ENCODE assay signal across 11 cellular contexts in genomic region chr1:14263207-14263606, GRCh38.
"Had no signal": no experiment of that assay in that cellular context is flagged by ENCODE, and none has a peak within 500 bp of the region (broad histone marks: within the 10 kb centered on the region; RNA-seq: fewer than 3 reads in every experiment).

No MANE protein-coding gene starts in this region.

- H3K4me3 ChIP-seq: colonic mucosa, heart left ventricle, left ventricle myocardium inferior, testis had no signal

- H3K4me1 ChIP-seq: colonic mucosa, left ventricle myocardium inferior had no signal

- DNase-seq: activated CD4-positive, alpha-beta T cell treated with anti-CD3 and anti-CD28 coated beads, Interleukin-2, amount 10 ng/mL, durations not matched to agents 24 days and 14 days; activated naive CD4-positive, alpha-beta T cell treated with anti-CD3 and anti-CD28 coated beads, Interleukin-2, amount 10 ng/mL, durations not matched to agents 7 days and 5 days; activated T-cell treated with anti-CD3 and anti-CD28 coated beads for 4 hours; colonic mucosa; foreskin keratinocyte; heart left ventricle; left ventricle myocardium inferior; stimulated activated CD4-positive, alpha-beta T cell treated with anti-CD3 and anti-CD28 coated beads, Interleukin-4, amount 100 ng/mL, for 1 hour; stimulated activated CD8-positive, alpha-beta memory T cell treated with anti-CD3 and anti-CD28 coated beads, Interleukin-4, amount 100 ng/mL, for 48 hours; stimulated activated naive CD8-positive, alpha-beta T cell treated with anti-CD3 and anti-CD28 coated beads, Interleukin-15, amount 100 ng/mL, for 72 hours; testis had no signal

- H3K9me3 ChIP-seq: colonic mucosa, heart left ventricle, left ventricle myocardium inferior, testis had no signal

- H3K36me3 ChIP-seq: colonic mucosa, heart left ventricle, left ventricle myocardium inferior had no signal

- H3K27ac ChIP-seq: colonic mucosa, foreskin keratinocyte, heart left ventricle, left ventricle myocardium inferior, testis had no signal

- H3K27me3 ChIP-seq: colonic mucosa, testis had no signal
